ENCODE assay signal across 8 cellular contexts in genomic region chr3:15405448-15406050, GRCh38. TPM values are rescaled to one million over a fixed set of nuclear protein-coding genes. Genes with fewer than 3 reads are reported as not detected.
DNase-seq lines count a peak whose midpoint lies in the region; ATAC-seq and TF ChIP-seq lines count a peak whose summit lies in the region.

No MANE protein-coding gene starts in this region.

- in situ Hi-C loops in SK-MEL-5 (cut with HindIII; ENCODE audit: low pct_unique_long_range_greater_than_20kb, low sequenced_read_pairs): no loop called here

- H3K4me3 ChIP-seq in esophagus muscularis mucosa: no peak overlapping the region
- H3K4me3 ChIP-seq in naive thymus-derived CD4-positive, alpha-beta T cell (ENCODE audit: low read length): no peak overlapping the region

- H3K4me1 Mint-ChIP-seq in naive thymus-derived CD4-positive, alpha-beta T cell: peaks cover 0 to 7% (median 1%) of the 10 kb centered on the region in 7 donors

- H3K36me3 Mint-ChIP-seq in naive thymus-derived CD4-positive, alpha-beta T cell: peaks cover 0 to 5% (median 0%) of the 10 kb centered on the region in 5 donors

- peaks cover 0 to 3% (median 0%) of the 10 kb centered on the region in 4 donors for H3K4me1 ChIP-seq in esophagus muscularis mucosa
- H3K4me1 ChIP-seq in naive thymus-derived CD4-positive, alpha-beta T cell (ENCODE audit: control insufficient read depth in 2 of 2, insufficient read depth in 2 of 2, low read length in 2 of 2): peaks cover 0 to under 1% of the 10 kb centered on the region in 2 donors

- no peak overlapping the region for H3K27ac Mint-ChIP-seq in naive thymus-derived CD4-positive, alpha-beta T cell

- peaks cover 5 to 21% (median 15%) of the 10 kb centered on the region in 4 donors for H3K36me3 ChIP-seq in esophagus muscularis mucosa
- peaks cover 0 to 4% (median 0%) of the 10 kb centered on the region in 3 experiments for H3K36me3 ChIP-seq in naive thymus-derived CD4-positive, alpha-beta T cell (ENCODE audit: control insufficient read depth in 2 of 3, insufficient read depth in 3 of 3, low read length in 3 of 3)

- peak; percentile 55 for TF ChIP-seq CTCF in GM12873 (IDR thresholded peaks at IDR 0.05; ENCODE audit: insufficient read depth, low read depth, low read length, missing control alignments)
- TF ChIP-seq CTCF in esophagus muscularis mucosa (IDR thresholded peaks at IDR 0.05): peak; percentile 43 to 61 (median 53)

- WGBS in esophagus muscularis mucosa: 38% methylated on average over 3 of the region's 3 CpGs

- no peaks in the 10 kb centered on the region for H3K9me3 ChIP-seq in esophagus muscularis mucosa
- no peaks in the 10 kb centered on the region for H3K9me3 ChIP-seq in naive thymus-derived CD4-positive, alpha-beta T cell (ENCODE audit: control insufficient read depth in 2 of 3, low read length in 3 of 3)

- intact Hi-C loops in esophagus muscularis mucosa (cut with DNase I): loop anchor here (5.0 to 10.0 kb wide), 2 partner anchors 203 to 301 kb away; no protein-coding TSS in a partner anchor
- intact Hi-C loops in naive thymus-derived CD4-positive, alpha-beta T cell (cut with micrococcal nuclease): loop anchor here (1.0 to 5.0 kb wide), 11 partner anchors 27 to 480 kb away; partner anchors contain the start of gene CAPN7 (in 1 of the 2)

- ATAC-seq in naive thymus-derived CD4-positive, alpha-beta T cell: peak; percentile 75
- ATAC-seq in HG03108 (IDR thresholded peaks at IDR 0.05; ENCODE audit: unreplicated experiment): no peak

- CTCF ChIA-PET in naive thymus-derived CD4-positive, alpha-beta T cell (lab: Charles Lee): interaction anchor here (0.9 to 4.1 kb wide), 13 partner anchors 18 to 408 kb away, joined by 3 to 67 read pairs (median 5); partner anchors contain the start of gene CAPN7

- TF ChIP-seq EP300 in esophagus muscularis mucosa (IDR thresholded peaks at IDR 0.05): no peak

- POLR2A ChIA-PET in naive thymus-derived CD4-positive, alpha-beta T cell (lab: Charles Lee): interaction anchor here (1.1 to 1.6 kb wide), 2 partner anchors 95 to 200 kb away, joined by 3 to 7 read pairs; partner anchors contain the start of gene CAPN7

- no peak overlapping the region for H3K4me3 Mint-ChIP-seq in naive thymus-derived CD4-positive, alpha-beta T cell

- H3K27me3 ChIP-seq in esophagus muscularis mucosa: no peaks in the 10 kb centered on the region
- no peaks in the 10 kb centered on the region for H3K27me3 ChIP-seq in naive thymus-derived CD4-positive, alpha-beta T cell (ENCODE audit: control insufficient read depth in 2 of 2, insufficient read depth in 2 of 2, low read length in 2 of 2)

- no peak overlapping the region for H3K27ac ChIP-seq in esophagus muscularis mucosa (replicated peaks in 1 of 4)
- H3K27ac ChIP-seq in naive thymus-derived CD4-positive, alpha-beta T cell (ENCODE audit: low read depth, low read length): no peak overlapping the region

- H3K27me3 Mint-ChIP-seq in naive thymus-derived CD4-positive, alpha-beta T cell: no peaks in the 10 kb centered on the region

- TF ChIP-seq POLR2A in esophagus muscularis mucosa (IDR thresholded peaks at IDR 0.05; ENCODE audit: low read depth): no peak

- DNase-seq in AG08396 (ENCODE audit: low spot score): peak; percentile 29
- peak; percentile 48 for DNase-seq in LHCN-M2 (ENCODE audit: low read depth)
- peak; percentile 78 for DNase-seq in SK-MEL-5 (ENCODE audit: low read depth, low spot score)
- DNase-seq in esophagus muscularis mucosa (ENCODE audit: extremely low spot score): no peak
- peak in 7 of 9 donors; percentile 28 to 63 (median 49) for DNase-seq in naive thymus-derived CD4-positive, alpha-beta T cell
- no peak for DNase-seq in stimulated activated CD4-positive, alpha-beta T cell treated with anti-CD3 and anti-CD28 coated beads, Interleukin-4, amount 100 ng/mL, for 4 hours

- no peaks in the 10 kb centered on the region for H3K9me3 Mint-ChIP-seq in naive thymus-derived CD4-positive, alpha-beta T cell

RNA-seq across cellular contexts. Expression of gene METTL6, which starts 21.8 kb away (rescaled TPM):
- total RNA-seq in LHCN-M2 (2014; rRNA removed) (26.5 and 26.9 TPM in 2 replicates), esophagus muscularis mucosa (10 to 100 TPM; 10.9 to 18.7 (median 11.8) TPM)
- 18.0 TPM for polyA plus RNA-seq in LHCN-M2 (2012)
- total RNA-seq in SK-MEL-5 (2014; rRNA removed; shearing (Covaris generic)): 29.2 and 35.3 TPM in 2 replicates
- 21.8 and 23.0 TPM in 2 replicates for polyA plus RNA-seq in SK-MEL-5 (2015; cell fraction: cytosol; rRNA removed)
- 13.6 and 25.4 TPM in 2 replicates for polyA plus RNA-seq in SK-MEL-5 (2015; cell fraction: nucleus; rRNA removed)
- total RNA-seq in naive thymus-derived CD4-positive, alpha-beta T cell: 10 to 100 TPM in 4 of 5 experiments, 1 to 10 TPM in 1; 7.9 to 23.0 (median 18.3) TPM
- 10 to 100 TPM; 10.8 to 18.4 TPM for polyA plus RNA-seq in naive thymus-derived CD4-positive, alpha-beta T cell

RNA-seq across cellular contexts. Expression of gene EAF1, which starts 21.8 kb away (rescaled TPM):
- total RNA-seq in LHCN-M2 (2014; rRNA removed) (17.6 and 20.3 TPM in 2 replicates), esophagus muscularis mucosa (10 to 100 TPM; 12.0 to 21.7 (median 15.4) TPM)
- polyA plus RNA-seq in LHCN-M2 (2012): 6.2 TPM
- total RNA-seq in SK-MEL-5 (2014; rRNA removed; shearing (Covaris generic)): 28.6 and 30.5 TPM in 2 replicates
- polyA plus RNA-seq in SK-MEL-5 (2015; cell fraction: cytosol; rRNA removed): 20.8 and 24.1 TPM in 2 replicates
- 16.4 and 22.7 TPM in 2 replicates for polyA plus RNA-seq in SK-MEL-5 (2015; cell fraction: nucleus; rRNA removed)
- total RNA-seq in naive thymus-derived CD4-positive, alpha-beta T cell: 10 to 100 TPM; 17.8 to 61.9 (median 27.8) TPM
- polyA plus RNA-seq in naive thymus-derived CD4-positive, alpha-beta T cell: 1 to 10 TPM; 5.0 to 5.7 TPM

Comparison
In these comparisons a context has a peak if more than half of its experiments do, and no peak if none do; other contexts are left out.
1. DNase-seq: peak in AG08396 (single experiment), LHCN-M2 (single experiment), SK-MEL-5 (single experiment) and naive thymus-derived CD4-positive, alpha-beta T cell (7 of 9); none in esophagus muscularis mucosa (single experiment) and stimulated activated CD4-positive, alpha-beta T cell treated with anti-CD3 and anti-CD28 coated beads, Interleukin-4, amount 100 ng/mL, for 4 hours (0 of 2).